In the genomic region with DNA sequence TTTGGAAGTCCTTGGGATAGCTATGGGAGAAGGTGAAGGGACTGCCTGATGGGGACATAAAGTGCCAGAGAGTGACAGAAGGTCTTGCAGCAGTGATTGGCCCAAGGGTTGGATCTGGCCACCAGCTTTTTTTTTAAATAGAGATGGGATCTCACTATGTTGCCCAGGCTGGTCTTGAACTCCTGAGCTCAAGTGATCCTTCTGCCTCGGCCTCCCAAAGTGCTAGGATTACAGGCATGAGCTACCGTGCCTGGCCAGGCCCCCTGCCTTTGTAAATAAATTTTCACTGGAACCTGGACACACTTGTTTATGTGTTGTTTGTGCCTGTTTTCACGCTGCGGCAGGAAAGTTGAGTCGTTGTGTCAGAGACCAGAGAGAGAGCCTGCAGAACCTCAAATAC, we compare ENCODE assay signal across 1 cellular context.
TF ChIP-seq lines count a peak whose summit lies in the region.

No MANE protein-coding gene starts in this region.

TF ChIP-seq in HEK293, 187 proteins besides CTCF, POLR2A, EP300 and RAD21:
- TF ChIP-seq ZNF121 (tag by site-specific recombination; IDR thresholded peaks at IDR 0.05) = peak; percentile 92
